ENCODE assay signal across 13 cellular contexts in genomic region chr10:24457661-24458318, GRCh38.
A peak's percentile ranks its signal among the peaks of the same experiment; 100 is the strongest.
DNase-seq lines count a peak whose midpoint lies in the region; ATAC-seq and TF ChIP-seq lines count a peak whose summit lies in the region.
"Had no signal": no experiment of that assay in that cellular context is flagged by ENCODE, and none has a peak within 500 bp of the region (broad histone marks: within the 10 kb centered on the region; RNA-seq: fewer than 3 reads in every experiment).

No MANE protein-coding gene starts in this region.

- no peaks in the 10 kb centered on the region for H4K20me1 ChIP-seq in osteoblast (ENCODE audit: insufficient read depth, low read length)

- no peak overlapping the region for H3K4me2 ChIP-seq in osteoblast (ENCODE audit: insufficient read depth, low read length)

- no peak for TF ChIP-seq EP300 in gastroesophageal sphincter (IDR thresholded peaks at IDR 0.05)

- H3K36me3 ChIP-seq in osteoblast (ENCODE audit: insufficient read depth, low read length) = no peaks in the 10 kb centered on the region
- H3K36me3 ChIP-seq in gastroesophageal sphincter = no peaks in the 10 kb centered on the region
- H3K36me3 ChIP-seq in H7 (replicated peaks; ENCODE audit: control insufficient read depth, insufficient read depth, low read length) = no peaks in the 10 kb centered on the region
- H3K36me3 ChIP-seq: ovary had no signal

- H3K4me1 ChIP-seq in osteoblast (ENCODE audit: insufficient read depth, low read length) (peaks cover 31% of the 10 kb centered on the region), gastroesophageal sphincter (peaks cover 0 to 9% (median 0%) of the 10 kb centered on the region in 3 donors)

- H3K4me3 ChIP-seq in NB4 (ENCODE audit: low read depth, low read length) = no peak overlapping the region
- no peak overlapping the region for H3K4me3 ChIP-seq in epithelial cell of esophagus (ENCODE audit: low read length)
- H3K4me3 ChIP-seq in osteoblast (ENCODE audit: insufficient read depth, low read length) = no peak overlapping the region
- no peak overlapping the region for H3K4me3 ChIP-seq in gastroesophageal sphincter
- H3K4me3 ChIP-seq in H7 (ENCODE audit: insufficient read depth, low read depth, low read length) = no peak overlapping the region
- H3K4me3 ChIP-seq: K562, ovary had no signal

- H3K79me2 ChIP-seq in osteoblast (ENCODE audit: insufficient read depth, low read length) = peaks cover 25% of the 10 kb centered on the region

- no peak for TF ChIP-seq POLR2A in NB4 (IDR thresholded peaks at IDR 0.05; ENCODE audit: extremely low read depth, insufficient read length)
- TF ChIP-seq POLR2A in gastroesophageal sphincter (IDR thresholded peaks at IDR 0.05) = no peak

- 84 to 91% methylated on average over 2 to 4 of the region's 7 CpGs for WGBS in gastroesophageal sphincter (ENCODE audit: low coverage in 1 of 2), 2 donors

- DNase-seq in EL (peak; percentile 40), NB4 (ENCODE audit: low read depth) (peak; percentile 36), epithelial cell of esophagus (ENCODE audit: low read depth) (peak; percentile 93), osteoblast (ENCODE audit: insufficient read length, low spot score, missing footprints) (no peak), H7 (no peak)
- DNase-seq in stimulated activated CD4-positive, alpha-beta T cell treated with anti-CD3 and anti-CD28 coated beads, Interleukin-4, amount 100 ng/mL, for 4 hours = no peak
- DNase-seq in activated T-cell treated with anti-CD3 and anti-CD28 coated beads, Interleukin-2, amount 50 U/mL, for 48 hours = no peak
- DNase-seq: activated naive CD4-positive, alpha-beta T cell treated with anti-CD3 and anti-CD28 coated beads, Interleukin-2, amount 50 U/mL, for 16 hours; effector memory CD4-positive, alpha-beta T cell; NCI-H510A; ovary had no signal

- TF ChIP-seq CTCF in NB4 (IDR thresholded peaks at IDR 0.05; ENCODE audit: low read depth, low read length) (no peak), epithelial cell of esophagus (IDR thresholded peaks at IDR 0.05; ENCODE audit: insufficient read depth, low read depth, low read length, missing control alignments) (no peak), osteoblast (IDR thresholded peaks at IDR 0.05; ENCODE audit: extremely low read depth, low read depth, low read length) (no peak), gastroesophageal sphincter (IDR thresholded peaks at IDR 0.05) (no peak)

- H3K27me3 ChIP-seq in osteoblast (ENCODE audit: insufficient read depth, low read length) (no peaks in the 10 kb centered on the region), gastroesophageal sphincter (no peaks in the 10 kb centered on the region), H7 (ENCODE audit: control insufficient read depth, insufficient read depth, low read length) (no peaks in the 10 kb centered on the region)
- H3K27me3 ChIP-seq: ovary had no signal

- no peaks in the 10 kb centered on the region for H3K9me3 ChIP-seq in osteoblast (ENCODE audit: low read depth, low read length)
- H3K9me3 ChIP-seq in gastroesophageal sphincter = no peaks in the 10 kb centered on the region
- H3K9me3 ChIP-seq: ovary had no signal

- peak overlapping the region; percentile 4 for H2AFZ ChIP-seq in osteoblast (ENCODE audit: low read length)

- ATAC-seq in gastroesophageal sphincter = no peak
- ATAC-seq: K562 had no signal

- peak overlapping the region; percentile 88 for H3K27ac ChIP-seq in osteoblast (ENCODE audit: low read depth, low read length)
- H3K27ac ChIP-seq in gastroesophageal sphincter = peak overlapping the region in 2 of 4 donors; percentile 11 to 15
- H3K27ac ChIP-seq: ovary had no signal

Comparison
In these comparisons a context has a peak if more than half of its experiments do, and no peak if none do; other contexts are left out.
1. DNase-seq: peak in EL (single experiment), NB4 (single experiment) and epithelial cell of esophagus (single experiment); none in osteoblast (single experiment), stimulated activated CD4-positive, alpha-beta T cell treated with anti-CD3 and anti-CD28 coated beads, Interleukin-4, amount 100 ng/mL, for 4 hours (0 of 2), H7 (single experiment) and activated T-cell treated with anti-CD3 and anti-CD28 coated beads, Interleukin-2, amount 50 U/mL, for 48 hours (0 of 2).